ENCODE assay signal across 1 cellular context in genomic region chr4:41990383-41991111, GRCh38.
A peak's percentile ranks its signal among the peaks of the same experiment; 100 is the strongest.
TF ChIP-seq lines count a peak whose summit lies in the region.

Gene SLC30A9 (plus strand): TSS chr4:41990530. CDS start chr4:41990652, 122 bp downstream.

TF ChIP-seq in K562, 482 proteins besides CTCF, POLR2A, EP300 and RAD21 (continued from another document and continues in another):
- no peak for TF ChIP-seq FUS (optimal IDR thresholded peaks at IDR 0.05; ENCODE audit: low read depth, low read length)
- no peak for TF ChIP-seq SETDB1 (IDR thresholded peaks at IDR 0.05; ENCODE audit: low read length)
- peak; percentile 89 for TF ChIP-seq POLR2B (IDR thresholded peaks at IDR 0.05; ENCODE audit: low read depth, partially characterized antibody)
- no peak for TF ChIP-seq ZNF175 (CRISPR knock-in tag; IDR thresholded peaks at IDR 0.05; ENCODE audit: low read depth)
- no peak for TF ChIP-seq BRF1 (IDR thresholded peaks at IDR 0.05; ENCODE audit: borderline replicate concordance, extremely low read depth, insufficient read length)
- no peak for TF ChIP-seq MTA2 (IDR thresholded peaks at IDR 0.05; ENCODE audit: low read depth)
- TF ChIP-seq GMEB1 (CRISPR knock-in tag; IDR thresholded peaks at IDR 0.05) = peak; percentile 41; the same call in 1 of the 2 replicates
- 0 out of 2 replicates have a peak, but pooled peaks have one; percentile 3 for TF ChIP-seq BHLHE40 (IDR thresholded peaks at IDR 0.05; ENCODE audit: low read length)
- no peak for TF ChIP-seq ESRRB (CRISPR knock-in tag; IDR thresholded peaks at IDR 0.05; ENCODE audit: borderline replicate concordance)
- no peak for TF ChIP-seq KLF13 (tag; IDR thresholded peaks at IDR 0.05; ENCODE audit: borderline replicate concordance, low read depth)
- TF ChIP-seq PCBP2 (IDR thresholded peaks at IDR 0.05; ENCODE audit: low read depth, low read length, poor library complexity, severe bottlenecking) = no peak
- no peak for TF ChIP-seq HSF4 (CRISPR knock-in tag; IDR thresholded peaks at IDR 0.05; ENCODE audit: borderline replicate concordance)
- no peak for TF ChIP-seq ZFPM2 (CRISPR knock-in tag; IDR thresholded peaks at IDR 0.05)
- no peak for TF ChIP-seq HMG20A (CRISPR knock-in tag; conservative IDR thresholded peaks at IDR 0.05)
- no peak for TF ChIP-seq ZNF134 (CRISPR knock-in tag; conservative IDR thresholded peaks at IDR 0.05)
- TF ChIP-seq CCNT2 (IDR thresholded peaks at IDR 0.05; ENCODE audit: borderline replicate concordance, extremely low read depth, insufficient read length, low read depth, low read length) = no peak
- TF ChIP-seq HES1 (IDR thresholded peaks at IDR 0.05; ENCODE audit: low read depth) = no peak
- TF ChIP-seq ETS1 (conservative IDR thresholded peaks at IDR 0.05; ENCODE audit: control insufficient read depth, low read depth, low read length) = peak; percentile 64; the same call in 1 of the 2 replicates
- TF ChIP-seq TAF9B (IDR thresholded peaks at IDR 0.05; ENCODE audit: partially characterized antibody) = peak; percentile 66
- no peak for TF ChIP-seq POLR3G (IDR thresholded peaks at IDR 0.05; ENCODE audit: extremely low read depth, insufficient read length, insufficient replicate concordance)
- peak; percentile 94 for TF ChIP-seq SUPT5H (IDR thresholded peaks at IDR 0.05)
- peak; percentile 41 for TF ChIP-seq HMGN3 (IDR thresholded peaks at IDR 0.05; ENCODE audit: borderline replicate concordance, extremely low read depth, insufficient read length, low read depth, low read length)
- TF ChIP-seq CEBPG (CRISPR knock-in tag; IDR thresholded peaks at IDR 0.05) = peak; percentile 60; the same call in 1 of the 2 replicates
- peak in 1 of 2 experiments; percentile 72; a peak in 2 of 4 replicates for TF ChIP-seq CEBPG (tag; conservative IDR thresholded peaks at IDR 0.05 in 1 of 2, IDR thresholded peaks at IDR 0.05 in 1 of 2)
- peak; percentile 68; the same call in 1 of the 2 replicates for TF ChIP-seq MBD2 (IDR thresholded peaks at IDR 0.05; ENCODE audit: borderline replicate concordance, low read depth)
- no peak for TF ChIP-seq THRA (IDR thresholded peaks at IDR 0.05)
- peak; percentile 66; the same call in 1 of the 2 replicates for TF ChIP-seq NKRF (IDR thresholded peaks at IDR 0.05; ENCODE audit: borderline replicate concordance)
- TF ChIP-seq ZNF589 (CRISPR knock-in tag; IDR thresholded peaks at IDR 0.05; ENCODE audit: low read depth) = no peak
- TF ChIP-seq MGA (IDR thresholded peaks at IDR 0.05) = no peak
- TF ChIP-seq POLR3A (IDR thresholded peaks at IDR 0.05; ENCODE audit: borderline replicate concordance, extremely low read depth, insufficient read depth, insufficient read length) = no peak
- no peak for TF ChIP-seq DDX20 (tag; IDR thresholded peaks at IDR 0.05; ENCODE audit: low read depth)
- 0 out of 2 replicates have a peak, but pooled peaks have one; percentile 53 for TF ChIP-seq NCOA1 (IDR thresholded peaks at IDR 0.05; ENCODE audit: low read depth)
- TF ChIP-seq PHTF2 (CRISPR knock-in tag; IDR thresholded peaks at IDR 0.05) = no peak
- no peak for TF ChIP-seq NR0B1 (IDR thresholded peaks at IDR 0.05; ENCODE audit: partially characterized antibody)
- no peak for TF ChIP-seq NFXL1 (CRISPR knock-in tag; IDR thresholded peaks at IDR 0.05)
- TF ChIP-seq MAFG (tag; conservative IDR thresholded peaks at IDR 0.05) = peak; percentile 24; the same call in 1 of the 2 replicates
- TF ChIP-seq SMAD4 (CRISPR knock-in tag; conservative IDR thresholded peaks at IDR 0.05) = peak; percentile 59; the same call in 1 of the 2 replicates
- peak; percentile 93 for TF ChIP-seq ZBTB12 (CRISPR knock-in tag; IDR thresholded peaks at IDR 0.05)
- TF ChIP-seq JUND (IDR thresholded peaks at IDR 0.05; ENCODE audit: borderline replicate concordance, low read depth, low read length) = peak; percentile 68; the same call in 1 of the 2 replicates
- peak; percentile 40; the same call in 1 of the 3 replicates for TF ChIP-seq JUND (tag; IDR thresholded peaks at IDR 0.05; ENCODE audit: borderline replicate concordance, low read depth, low read length)
- TF ChIP-seq ZNF444 (CRISPR knock-in tag; IDR thresholded peaks at IDR 0.05) = no peak
